14 cellular contexts compared by ENCODE assay signal in the genomic region with DNA sequence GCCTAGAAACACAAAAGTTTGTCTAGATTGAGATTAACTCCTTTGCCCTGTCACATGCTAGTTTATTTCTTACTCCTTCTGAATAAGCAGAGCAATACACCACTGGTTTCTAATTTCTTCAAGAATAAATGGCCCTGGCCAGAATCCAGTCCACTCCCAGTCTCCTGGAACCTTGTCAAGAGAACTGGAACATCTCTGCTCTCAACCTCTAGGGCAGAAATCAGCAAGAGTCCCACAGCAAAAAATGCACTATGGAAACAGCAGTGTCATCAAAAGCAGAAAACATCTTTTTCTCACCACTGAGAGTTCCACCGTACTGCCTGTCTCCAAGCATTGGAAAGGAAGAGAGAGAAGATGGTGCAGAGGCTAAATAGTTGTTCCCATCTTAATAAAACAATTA. TPM values are rescaled to one million over a fixed set of nuclear protein-coding genes. Genes with fewer than 3 reads are reported as not detected.
DNase-seq lines count a peak whose midpoint lies in the region; TF ChIP-seq lines count a peak whose summit lies in the region.
"Had no signal": no experiment of that assay in that cellular context is flagged by ENCODE, and none has a peak within 500 bp of the region (broad histone marks: within the 10 kb centered on the region; RNA-seq: fewer than 3 reads in every experiment).

No MANE protein-coding gene starts in this region.

- no peaks in the 10 kb centered on the region for H3K36me3 ChIP-seq in adipocyte (ENCODE audit: control insufficient read depth, insufficient read depth, low read length, severe bottlenecking)

- peak; percentile 73 for DNase-seq in AG20443 (ENCODE audit: low spot score)
- DNase-seq in adipocyte (ENCODE audit: low read depth) = peak; percentile 90
- peak; percentile 64 for DNase-seq in fibroblast of the aortic adventitia (ENCODE audit: low read depth)
- DNase-seq in pons (ENCODE audit: low spot score) = peak; percentile 40
- DNase-seq in activated T-cell treated with anti-CD3 and anti-CD28 coated beads for 4 hours = no peak
- no peak for DNase-seq in NCI-H2107 (lab: John Stamatoyannopoulos, UW)
- no peak for DNase-seq in activated CD4-positive, alpha-beta T cell treated with anti-CD3 and anti-CD28 coated beads for 1 hour
- no peak for DNase-seq in NK-92 treated with Interleukin-12 subunit alpha and Interleukin-12 subunit beta, amount 100 ng/mL, for 24 hours (lab: John Stamatoyannopoulos, UW)
- DNase-seq: activated CD4-positive, alpha-beta T cell treated with anti-CD3 and anti-CD28 coated beads, Interleukin-2, amount 10 ng/mL, durations not matched to agents 24 days and 14 days; activated gamma-delta T cell treated with Interleukin-2 at 50 U/mL for 16 hours; AML-193; effector CD4-positive, alpha-beta T cell; natural killer cell; stimulated activated CD4-positive, alpha-beta T cell treated with anti-CD3 and anti-CD28 coated beads, Interleukin-4, amount 100 ng/mL, for 1 hour had no signal

- peak; percentile 21 for TF ChIP-seq CTCF in fibroblast of the aortic adventitia (IDR thresholded peaks at IDR 0.05; ENCODE audit: insufficient read depth, low read length)

- H3K9ac ChIP-seq in adipocyte (ENCODE audit: low read length) = no peak overlapping the region

- H3K4me3 ChIP-seq in adipocyte (ENCODE audit: low read length) (no peak overlapping the region), fibroblast of the aortic adventitia (ENCODE audit: low read depth, low read length) (no peak overlapping the region)

- H3K4me1 ChIP-seq in adipocyte (ENCODE audit: control insufficient read depth, insufficient read depth, low read length) = peaks cover 10% of the 10 kb centered on the region

- no peaks in the 10 kb centered on the region for H3K27me3 ChIP-seq in adipocyte (replicated peaks; ENCODE audit: control insufficient read depth, insufficient read depth, low read length)

- no peaks in the 10 kb centered on the region for H3K9me3 ChIP-seq in adipocyte (ENCODE audit: control insufficient read depth, low read length)

RNA-seq across cellular contexts. Expression of gene PPP2R3A, which starts 35.9 kb away (rescaled TPM):
- total RNA-seq in fibroblast of the aortic adventitia (ENCODE audit: low replicate concordance) = 16.1 and 17.9 TPM in 2 replicates

Comparison
In these comparisons a context has a peak if more than half of its experiments do, and no peak if none do; other contexts are left out.
1. DNase-seq: peak in AG20443 (single experiment), adipocyte (single experiment), fibroblast of the aortic adventitia (single experiment) and pons (single experiment); none in activated T-cell treated with anti-CD3 and anti-CD28 coated beads for 4 hours (single experiment), NCI-H2107 (single experiment), activated CD4-positive, alpha-beta T cell treated with anti-CD3 and anti-CD28 coated beads for 1 hour (single experiment) and NK-92 treated with Interleukin-12 subunit alpha and Interleukin-12 subunit beta, amount 100 ng/mL, for 24 hours (single experiment).